In the genomic region with DNA sequence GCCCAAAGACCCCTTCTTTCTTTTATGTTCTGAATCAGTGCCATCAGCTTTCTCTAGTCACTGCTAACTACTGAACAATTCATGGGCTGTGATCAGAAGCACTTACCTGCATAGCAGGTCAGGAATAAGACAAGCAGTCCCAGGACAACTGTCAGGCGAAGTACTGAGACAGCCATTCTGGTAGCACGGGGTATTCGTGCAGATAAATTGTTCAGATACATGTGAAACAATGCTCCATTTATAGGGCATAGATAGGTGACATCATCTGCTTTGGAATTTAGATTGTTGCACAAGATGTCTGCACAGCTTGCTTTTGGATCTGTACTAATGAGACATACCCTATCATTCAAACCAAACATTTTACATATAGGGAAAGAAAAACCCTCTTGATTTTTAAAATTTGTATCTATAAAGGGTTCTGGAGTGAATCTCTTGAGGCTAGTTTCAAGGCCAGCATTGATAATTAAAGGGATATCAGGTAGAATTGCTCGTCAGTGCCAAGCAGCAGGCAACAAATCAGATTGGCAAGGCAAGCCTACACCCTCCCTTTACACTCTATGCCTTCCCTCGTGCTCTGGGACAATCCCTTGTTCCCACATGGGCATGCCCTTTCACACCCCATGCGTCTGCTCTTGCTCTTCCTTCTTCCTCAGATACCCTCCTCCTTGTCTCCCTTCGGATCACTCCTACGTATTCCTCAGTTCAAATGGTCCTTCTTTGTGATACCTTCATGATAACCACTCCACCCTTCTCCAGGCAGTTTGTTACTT, we compare ENCODE assay signal across 1 cellular context.
TF ChIP-seq lines count a peak whose summit lies in the region.

A gene (minus strand): TSS at position 213 of the 770 bp plus-strand sequence. CDS start 37 bp downstream, at position 176.

TF ChIP-seq in GM23338, 12 proteins besides CTCF, POLR2A, EP300 and RAD21 (continued from another document):
- TF ChIP-seq, protein P1, sequence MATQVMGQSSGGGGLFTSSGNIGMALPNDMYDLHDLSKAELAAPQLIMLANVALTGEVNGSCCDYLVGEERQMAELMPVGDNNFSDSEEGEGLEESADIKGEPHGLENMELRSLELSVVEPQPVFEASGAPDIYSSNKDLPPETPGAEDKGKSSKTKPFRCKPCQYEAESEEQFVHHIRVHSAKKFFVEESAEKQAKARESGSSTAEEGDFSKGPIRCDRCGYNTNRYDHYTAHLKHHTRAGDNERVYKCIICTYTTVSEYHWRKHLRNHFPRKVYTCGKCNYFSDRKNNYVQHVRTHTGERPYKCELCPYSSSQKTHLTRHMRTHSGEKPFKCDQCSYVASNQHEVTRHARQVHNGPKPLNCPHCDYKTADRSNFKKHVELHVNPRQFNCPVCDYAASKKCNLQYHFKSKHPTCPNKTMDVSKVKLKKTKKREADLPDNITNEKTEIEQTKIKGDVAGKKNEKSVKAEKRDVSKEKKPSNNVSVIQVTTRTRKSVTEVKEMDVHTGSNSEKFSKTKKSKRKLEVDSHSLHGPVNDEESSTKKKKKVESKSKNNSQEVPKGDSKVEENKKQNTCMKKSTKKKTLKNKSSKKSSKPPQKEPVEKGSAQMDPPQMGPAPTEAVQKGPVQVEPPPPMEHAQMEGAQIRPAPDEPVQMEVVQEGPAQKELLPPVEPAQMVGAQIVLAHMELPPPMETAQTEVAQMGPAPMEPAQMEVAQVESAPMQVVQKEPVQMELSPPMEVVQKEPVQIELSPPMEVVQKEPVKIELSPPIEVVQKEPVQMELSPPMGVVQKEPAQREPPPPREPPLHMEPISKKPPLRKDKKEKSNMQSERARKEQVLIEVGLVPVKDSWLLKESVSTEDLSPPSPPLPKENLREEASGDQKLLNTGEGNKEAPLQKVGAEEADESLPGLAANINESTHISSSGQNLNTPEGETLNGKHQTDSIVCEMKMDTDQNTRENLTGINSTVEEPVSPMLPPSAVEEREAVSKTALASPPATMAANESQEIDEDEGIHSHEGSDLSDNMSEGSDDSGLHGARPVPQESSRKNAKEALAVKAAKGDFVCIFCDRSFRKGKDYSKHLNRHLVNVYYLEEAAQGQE (IDR thresholded peaks at IDR 0.05; ENCODE audit: unreplicated experiment), result no peak
- TF ChIP-seq ZNF331 (CRISPR knock-in tag; IDR thresholded peaks at IDR 0.05; ENCODE audit: low read depth) (no peak), EZH2 (IDR thresholded peaks at IDR 0.05; ENCODE audit: low read depth, unreplicated experiment) (no peak), JUNB (IDR thresholded peaks at IDR 0.05; ENCODE audit: unreplicated experiment) (no peak), POLR2AphosphoS5 (IDR thresholded peaks at IDR 0.05; ENCODE audit: low read depth) (no peak), EZH2phosphoT487 (IDR thresholded peaks at IDR 0.05; ENCODE audit: unreplicated experiment) (no peak), CREB1 (CRISPR knock-in tag; IDR thresholded peaks at IDR 0.05; ENCODE audit: low read depth) (no peak)
- TF ChIP-seq, protein P2, sequence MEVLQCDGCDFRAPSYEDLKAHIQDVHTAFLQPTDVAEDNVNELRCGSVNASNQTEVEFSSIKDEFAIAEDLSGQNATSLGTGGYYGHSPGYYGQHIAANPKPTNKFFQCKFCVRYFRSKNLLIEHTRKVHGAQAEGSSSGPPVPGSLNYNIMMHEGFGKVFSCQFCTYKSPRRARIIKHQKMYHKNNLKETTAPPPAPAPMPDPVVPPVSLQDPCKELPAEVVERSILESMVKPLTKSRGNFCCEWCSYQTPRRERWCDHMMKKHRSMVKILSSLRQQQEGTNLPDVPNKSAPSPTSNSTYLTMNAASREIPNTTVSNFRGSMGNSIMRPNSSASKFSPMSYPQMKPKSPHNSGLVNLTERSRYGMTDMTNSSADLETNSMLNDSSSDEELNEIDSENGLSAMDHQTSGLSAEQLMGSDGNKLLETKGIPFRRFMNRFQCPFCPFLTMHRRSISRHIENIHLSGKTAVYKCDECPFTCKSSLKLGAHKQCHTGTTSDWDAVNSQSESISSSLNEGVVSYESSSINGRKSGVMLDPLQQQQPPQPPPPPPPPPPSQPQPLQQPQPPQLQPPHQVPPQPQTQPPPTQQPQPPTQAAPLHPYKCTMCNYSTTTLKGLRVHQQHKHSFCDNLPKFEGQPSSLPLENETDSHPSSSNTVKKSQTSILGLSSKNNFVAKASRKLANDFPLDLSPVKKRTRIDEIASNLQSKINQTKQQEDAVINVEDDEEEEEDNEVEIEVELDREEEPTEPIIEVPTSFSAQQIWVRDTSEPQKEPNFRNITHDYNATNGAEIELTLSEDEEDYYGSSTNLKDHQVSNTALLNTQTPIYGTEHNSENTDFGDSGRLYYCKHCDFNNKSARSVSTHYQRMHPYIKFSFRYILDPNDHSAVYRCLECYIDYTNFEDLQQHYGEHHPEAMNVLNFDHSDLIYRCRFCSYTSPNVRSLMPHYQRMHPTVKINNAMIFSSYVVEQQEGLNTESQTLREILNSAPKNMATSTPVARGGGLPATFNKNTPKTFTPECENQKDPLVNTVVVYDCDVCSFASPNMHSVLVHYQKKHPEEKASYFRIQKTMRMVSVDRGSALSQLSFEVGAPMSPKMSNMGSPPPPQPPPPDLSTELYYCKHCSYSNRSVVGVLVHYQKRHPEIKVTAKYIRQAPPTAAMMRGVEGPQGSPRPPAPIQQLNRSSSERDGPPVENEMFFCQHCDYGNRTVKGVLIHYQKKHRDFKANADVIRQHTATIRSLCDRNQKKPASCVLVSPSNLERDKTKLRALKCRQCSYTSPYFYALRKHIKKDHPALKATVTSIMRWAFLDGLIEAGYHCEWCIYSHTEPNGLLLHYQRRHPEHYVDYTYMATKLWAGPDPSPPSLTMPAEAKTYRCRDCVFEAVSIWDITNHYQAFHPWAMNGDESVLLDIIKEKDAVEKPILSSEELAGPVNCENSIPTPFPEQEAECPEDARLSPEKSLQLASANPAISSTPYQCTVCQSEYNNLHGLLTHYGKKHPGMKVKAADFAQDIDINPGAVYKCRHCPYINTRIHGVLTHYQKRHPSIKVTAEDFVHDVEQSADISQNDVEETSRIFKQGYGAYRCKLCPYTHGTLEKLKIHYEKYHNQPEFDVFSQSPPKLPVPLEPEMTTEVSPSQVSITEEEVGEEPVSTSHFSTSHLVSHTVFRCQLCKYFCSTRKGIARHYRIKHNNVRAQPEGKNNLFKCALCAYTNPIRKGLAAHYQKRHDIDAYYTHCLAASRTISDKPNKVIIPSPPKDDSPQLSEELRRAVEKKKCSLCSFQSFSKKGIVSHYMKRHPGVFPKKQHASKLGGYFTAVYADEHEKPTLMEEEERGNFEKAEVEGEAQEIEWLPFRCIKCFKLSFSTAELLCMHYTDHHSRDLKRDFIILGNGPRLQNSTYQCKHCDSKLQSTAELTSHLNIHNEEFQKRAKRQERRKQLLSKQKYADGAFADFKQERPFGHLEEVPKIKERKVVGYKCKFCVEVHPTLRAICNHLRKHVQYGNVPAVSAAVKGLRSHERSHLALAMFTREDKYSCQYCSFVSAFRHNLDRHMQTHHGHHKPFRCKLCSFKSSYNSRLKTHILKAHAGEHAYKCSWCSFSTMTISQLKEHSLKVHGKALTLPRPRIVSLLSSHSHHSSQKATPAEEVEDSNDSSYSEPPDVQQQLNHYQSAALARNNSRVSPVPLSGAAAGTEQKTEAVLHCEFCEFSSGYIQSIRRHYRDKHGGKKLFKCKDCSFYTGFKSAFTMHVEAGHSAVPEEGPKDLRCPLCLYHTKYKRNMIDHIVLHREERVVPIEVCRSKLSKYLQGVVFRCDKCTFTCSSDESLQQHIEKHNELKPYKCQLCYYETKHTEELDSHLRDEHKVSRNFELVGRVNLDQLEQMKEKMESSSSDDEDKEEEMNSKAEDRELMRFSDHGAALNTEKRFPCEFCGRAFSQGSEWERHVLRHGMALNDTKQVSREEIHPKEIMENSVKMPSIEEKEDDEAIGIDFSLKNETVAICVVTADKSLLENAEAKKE (CRISPR knock-in tag; IDR thresholded peaks at IDR 0.05), result no peak
TF ChIP-seq in GM23338: peak in this region for 0.
